In the genomic region with DNA sequence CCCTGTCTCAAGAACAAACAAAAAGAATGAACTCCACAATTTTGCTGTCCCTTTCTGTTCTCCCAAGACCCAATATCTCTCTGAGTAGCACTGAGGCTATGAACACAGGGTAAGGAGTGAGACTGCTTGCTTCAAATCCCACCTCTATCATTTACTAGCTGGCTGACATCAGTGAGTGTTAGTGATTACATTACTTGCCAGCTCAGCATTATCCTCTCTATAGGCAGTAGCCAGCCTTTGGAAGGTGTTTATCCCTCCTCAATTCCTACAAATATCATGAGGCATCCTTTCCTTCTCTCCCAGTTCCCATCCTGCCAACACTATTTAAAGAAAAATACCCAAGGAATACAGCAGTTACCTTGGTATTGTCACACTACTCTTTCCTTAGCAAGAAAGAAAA, we compare ENCODE assay signal across 1 cellular context.
TF ChIP-seq lines count a peak whose summit lies in the region.

No MANE protein-coding gene starts in this region.

TF ChIP-seq in GM23338, 12 proteins besides CTCF, POLR2A, EP300 and RAD21 (continued from another document):
- TF ChIP-seq, protein P1, sequence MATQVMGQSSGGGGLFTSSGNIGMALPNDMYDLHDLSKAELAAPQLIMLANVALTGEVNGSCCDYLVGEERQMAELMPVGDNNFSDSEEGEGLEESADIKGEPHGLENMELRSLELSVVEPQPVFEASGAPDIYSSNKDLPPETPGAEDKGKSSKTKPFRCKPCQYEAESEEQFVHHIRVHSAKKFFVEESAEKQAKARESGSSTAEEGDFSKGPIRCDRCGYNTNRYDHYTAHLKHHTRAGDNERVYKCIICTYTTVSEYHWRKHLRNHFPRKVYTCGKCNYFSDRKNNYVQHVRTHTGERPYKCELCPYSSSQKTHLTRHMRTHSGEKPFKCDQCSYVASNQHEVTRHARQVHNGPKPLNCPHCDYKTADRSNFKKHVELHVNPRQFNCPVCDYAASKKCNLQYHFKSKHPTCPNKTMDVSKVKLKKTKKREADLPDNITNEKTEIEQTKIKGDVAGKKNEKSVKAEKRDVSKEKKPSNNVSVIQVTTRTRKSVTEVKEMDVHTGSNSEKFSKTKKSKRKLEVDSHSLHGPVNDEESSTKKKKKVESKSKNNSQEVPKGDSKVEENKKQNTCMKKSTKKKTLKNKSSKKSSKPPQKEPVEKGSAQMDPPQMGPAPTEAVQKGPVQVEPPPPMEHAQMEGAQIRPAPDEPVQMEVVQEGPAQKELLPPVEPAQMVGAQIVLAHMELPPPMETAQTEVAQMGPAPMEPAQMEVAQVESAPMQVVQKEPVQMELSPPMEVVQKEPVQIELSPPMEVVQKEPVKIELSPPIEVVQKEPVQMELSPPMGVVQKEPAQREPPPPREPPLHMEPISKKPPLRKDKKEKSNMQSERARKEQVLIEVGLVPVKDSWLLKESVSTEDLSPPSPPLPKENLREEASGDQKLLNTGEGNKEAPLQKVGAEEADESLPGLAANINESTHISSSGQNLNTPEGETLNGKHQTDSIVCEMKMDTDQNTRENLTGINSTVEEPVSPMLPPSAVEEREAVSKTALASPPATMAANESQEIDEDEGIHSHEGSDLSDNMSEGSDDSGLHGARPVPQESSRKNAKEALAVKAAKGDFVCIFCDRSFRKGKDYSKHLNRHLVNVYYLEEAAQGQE (IDR thresholded peaks at IDR 0.05; ENCODE audit: unreplicated experiment) = no peak
- TF ChIP-seq STAT1 (IDR thresholded peaks at IDR 0.05; ENCODE audit: unreplicated experiment) = no peak
- TF ChIP-seq CREB1 (CRISPR knock-in tag; IDR thresholded peaks at IDR 0.05; ENCODE audit: low read depth) = no peak
- TF ChIP-seq, protein P2, sequence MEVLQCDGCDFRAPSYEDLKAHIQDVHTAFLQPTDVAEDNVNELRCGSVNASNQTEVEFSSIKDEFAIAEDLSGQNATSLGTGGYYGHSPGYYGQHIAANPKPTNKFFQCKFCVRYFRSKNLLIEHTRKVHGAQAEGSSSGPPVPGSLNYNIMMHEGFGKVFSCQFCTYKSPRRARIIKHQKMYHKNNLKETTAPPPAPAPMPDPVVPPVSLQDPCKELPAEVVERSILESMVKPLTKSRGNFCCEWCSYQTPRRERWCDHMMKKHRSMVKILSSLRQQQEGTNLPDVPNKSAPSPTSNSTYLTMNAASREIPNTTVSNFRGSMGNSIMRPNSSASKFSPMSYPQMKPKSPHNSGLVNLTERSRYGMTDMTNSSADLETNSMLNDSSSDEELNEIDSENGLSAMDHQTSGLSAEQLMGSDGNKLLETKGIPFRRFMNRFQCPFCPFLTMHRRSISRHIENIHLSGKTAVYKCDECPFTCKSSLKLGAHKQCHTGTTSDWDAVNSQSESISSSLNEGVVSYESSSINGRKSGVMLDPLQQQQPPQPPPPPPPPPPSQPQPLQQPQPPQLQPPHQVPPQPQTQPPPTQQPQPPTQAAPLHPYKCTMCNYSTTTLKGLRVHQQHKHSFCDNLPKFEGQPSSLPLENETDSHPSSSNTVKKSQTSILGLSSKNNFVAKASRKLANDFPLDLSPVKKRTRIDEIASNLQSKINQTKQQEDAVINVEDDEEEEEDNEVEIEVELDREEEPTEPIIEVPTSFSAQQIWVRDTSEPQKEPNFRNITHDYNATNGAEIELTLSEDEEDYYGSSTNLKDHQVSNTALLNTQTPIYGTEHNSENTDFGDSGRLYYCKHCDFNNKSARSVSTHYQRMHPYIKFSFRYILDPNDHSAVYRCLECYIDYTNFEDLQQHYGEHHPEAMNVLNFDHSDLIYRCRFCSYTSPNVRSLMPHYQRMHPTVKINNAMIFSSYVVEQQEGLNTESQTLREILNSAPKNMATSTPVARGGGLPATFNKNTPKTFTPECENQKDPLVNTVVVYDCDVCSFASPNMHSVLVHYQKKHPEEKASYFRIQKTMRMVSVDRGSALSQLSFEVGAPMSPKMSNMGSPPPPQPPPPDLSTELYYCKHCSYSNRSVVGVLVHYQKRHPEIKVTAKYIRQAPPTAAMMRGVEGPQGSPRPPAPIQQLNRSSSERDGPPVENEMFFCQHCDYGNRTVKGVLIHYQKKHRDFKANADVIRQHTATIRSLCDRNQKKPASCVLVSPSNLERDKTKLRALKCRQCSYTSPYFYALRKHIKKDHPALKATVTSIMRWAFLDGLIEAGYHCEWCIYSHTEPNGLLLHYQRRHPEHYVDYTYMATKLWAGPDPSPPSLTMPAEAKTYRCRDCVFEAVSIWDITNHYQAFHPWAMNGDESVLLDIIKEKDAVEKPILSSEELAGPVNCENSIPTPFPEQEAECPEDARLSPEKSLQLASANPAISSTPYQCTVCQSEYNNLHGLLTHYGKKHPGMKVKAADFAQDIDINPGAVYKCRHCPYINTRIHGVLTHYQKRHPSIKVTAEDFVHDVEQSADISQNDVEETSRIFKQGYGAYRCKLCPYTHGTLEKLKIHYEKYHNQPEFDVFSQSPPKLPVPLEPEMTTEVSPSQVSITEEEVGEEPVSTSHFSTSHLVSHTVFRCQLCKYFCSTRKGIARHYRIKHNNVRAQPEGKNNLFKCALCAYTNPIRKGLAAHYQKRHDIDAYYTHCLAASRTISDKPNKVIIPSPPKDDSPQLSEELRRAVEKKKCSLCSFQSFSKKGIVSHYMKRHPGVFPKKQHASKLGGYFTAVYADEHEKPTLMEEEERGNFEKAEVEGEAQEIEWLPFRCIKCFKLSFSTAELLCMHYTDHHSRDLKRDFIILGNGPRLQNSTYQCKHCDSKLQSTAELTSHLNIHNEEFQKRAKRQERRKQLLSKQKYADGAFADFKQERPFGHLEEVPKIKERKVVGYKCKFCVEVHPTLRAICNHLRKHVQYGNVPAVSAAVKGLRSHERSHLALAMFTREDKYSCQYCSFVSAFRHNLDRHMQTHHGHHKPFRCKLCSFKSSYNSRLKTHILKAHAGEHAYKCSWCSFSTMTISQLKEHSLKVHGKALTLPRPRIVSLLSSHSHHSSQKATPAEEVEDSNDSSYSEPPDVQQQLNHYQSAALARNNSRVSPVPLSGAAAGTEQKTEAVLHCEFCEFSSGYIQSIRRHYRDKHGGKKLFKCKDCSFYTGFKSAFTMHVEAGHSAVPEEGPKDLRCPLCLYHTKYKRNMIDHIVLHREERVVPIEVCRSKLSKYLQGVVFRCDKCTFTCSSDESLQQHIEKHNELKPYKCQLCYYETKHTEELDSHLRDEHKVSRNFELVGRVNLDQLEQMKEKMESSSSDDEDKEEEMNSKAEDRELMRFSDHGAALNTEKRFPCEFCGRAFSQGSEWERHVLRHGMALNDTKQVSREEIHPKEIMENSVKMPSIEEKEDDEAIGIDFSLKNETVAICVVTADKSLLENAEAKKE (CRISPR knock-in tag; IDR thresholded peaks at IDR 0.05) = no peak
- no peak for TF ChIP-seq NANOG (IDR thresholded peaks at IDR 0.05; ENCODE audit: borderline replicate concordance)
